In the genomic region with DNA sequence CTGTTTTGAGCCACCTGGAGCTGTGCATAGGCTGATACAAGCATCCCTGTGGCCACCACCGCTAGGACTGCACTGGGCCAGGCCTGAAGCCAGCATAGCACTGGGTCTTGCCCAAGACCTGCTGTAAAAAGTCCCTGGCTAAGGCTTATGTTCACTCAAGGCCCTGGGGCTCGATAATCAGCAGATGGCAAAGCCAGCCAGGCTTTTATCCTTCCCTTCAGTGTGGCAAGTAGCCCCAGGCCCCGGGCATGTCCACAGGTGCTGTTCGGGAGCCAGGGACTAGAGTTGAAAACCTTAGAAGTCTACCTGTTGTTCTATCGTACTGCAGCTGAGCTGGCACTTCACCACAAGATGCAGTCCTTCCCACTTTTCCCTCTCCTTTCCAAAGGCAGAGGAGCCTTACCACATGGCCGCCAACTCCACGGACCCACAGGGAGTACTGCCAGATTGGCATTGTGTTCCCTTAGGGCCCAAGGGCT, we compare ENCODE assay signal across 17 cellular contexts.
"Had no signal": no experiment of that assay in that cellular context is flagged by ENCODE, and none has a peak within 500 bp of the region (broad histone marks: within the 10 kb centered on the region; RNA-seq: fewer than 3 reads in every experiment).

No MANE protein-coding gene starts in this region.

- H3K4me3 ChIP-seq: cardiac muscle cell, right atrium auricular region, skin epidermis, transverse colon had no signal

- H3K27me3 ChIP-seq: cardiac muscle cell, right atrium auricular region, transverse colon had no signal

- H3K36me3 Mint-ChIP-seq: natural killer cell treated with Interleukin-12 subunit alpha and Interleukin-12 subunit beta and Interleukin-15 and Interleukin-18, amount 100 ng/mL, for 72 hours; T-cell had no signal

- DNase-seq: activated naive CD4-positive, alpha-beta T cell treated with anti-CD3 and anti-CD28 coated beads, Interleukin-2, amount 50 U/mL, for 16 hours; activated T-cell treated with anti-CD3 and anti-CD28 coated beads, Interleukin-2, amount 50 U/mL, for 24 hours; hippocampal formation; kidney glomerular epithelial cell; nucleus accumbens; stimulated activated CD4-positive, alpha-beta T cell treated with anti-CD3 and anti-CD28 coated beads, Interleukin-15, amount 100 ng/mL, for 24 hours; stimulated activated CD4-positive, alpha-beta T cell treated with anti-CD3 and anti-CD28 coated beads, Interleukin-4, amount 100 ng/mL, for 1 hour; stimulated activated naive B cell treated with anti-CD40 and anti-IgM and Interleukin-4, amounts not matched to agents 10 μg/mL and 1 μg/mL and 100 μg/mL, for 72 hours; substantia nigra; T-cell; T1000; transverse colon had no signal

- H3K4me1 ChIP-seq: right atrium auricular region, transverse colon had no signal

- ATAC-seq: activated CD4-positive, CD25-positive, alpha-beta regulatory T cell treated with anti-CD3 and anti-CD28 coated beads, Interleukin-2, amount 50 U/mL, for 24 hours; natural killer cell treated with Interleukin-12 subunit alpha and Interleukin-12 subunit beta and Interleukin-15 and Interleukin-18, amount 100 ng/mL, for 72 hours; stimulated activated naive B cell treated with anti-CD40 and anti-IgM and Interleukin-4, amounts not matched to agents 10 μg/mL and 1 μg/mL and 100 μg/mL, for 72 hours; T-cell had no signal

- H3K27me3 Mint-ChIP-seq: activated T-cell treated with anti-CD3 and anti-CD28 coated beads, Interleukin-2, amount 50 U/mL, for 24 hours; natural killer cell treated with Interleukin-12 subunit alpha and Interleukin-12 subunit beta and Interleukin-15 and Interleukin-18, amount 100 ng/mL, for 72 hours; stimulated activated naive B cell treated with anti-CD40 and anti-IgM and Interleukin-4, amounts not matched to agents 10 μg/mL and 1 μg/mL and 100 μg/mL, for 72 hours; T-cell had no signal

- H3K27ac Mint-ChIP-seq: activated T-cell treated with anti-CD3 and anti-CD28 coated beads, Interleukin-2, amount 50 U/mL, for 24 hours; natural killer cell treated with Interleukin-12 subunit alpha and Interleukin-12 subunit beta and Interleukin-15 and Interleukin-18, amount 100 ng/mL, for 72 hours; stimulated activated naive B cell treated with anti-CD40 and anti-IgM and Interleukin-4, amounts not matched to agents 10 μg/mL and 1 μg/mL and 100 μg/mL, for 72 hours; T-cell had no signal

- H3K27ac ChIP-seq: cardiac muscle cell, right atrium auricular region, transverse colon had no signal

- H3K4me3 Mint-ChIP-seq: activated T-cell treated with anti-CD3 and anti-CD28 coated beads, Interleukin-2, amount 50 U/mL, for 24 hours; natural killer cell treated with Interleukin-12 subunit alpha and Interleukin-12 subunit beta and Interleukin-15 and Interleukin-18, amount 100 ng/mL, for 72 hours; stimulated activated naive B cell treated with anti-CD40 and anti-IgM and Interleukin-4, amounts not matched to agents 10 μg/mL and 1 μg/mL and 100 μg/mL, for 72 hours; T-cell had no signal

- H3K9me3 Mint-ChIP-seq: activated T-cell treated with anti-CD3 and anti-CD28 coated beads, Interleukin-2, amount 50 U/mL, for 24 hours had no signal

- H3K36me3 ChIP-seq: cardiac muscle cell, right atrium auricular region, transverse colon had no signal
